8 cellular contexts compared by ENCODE assay signal in the genomic region with DNA sequence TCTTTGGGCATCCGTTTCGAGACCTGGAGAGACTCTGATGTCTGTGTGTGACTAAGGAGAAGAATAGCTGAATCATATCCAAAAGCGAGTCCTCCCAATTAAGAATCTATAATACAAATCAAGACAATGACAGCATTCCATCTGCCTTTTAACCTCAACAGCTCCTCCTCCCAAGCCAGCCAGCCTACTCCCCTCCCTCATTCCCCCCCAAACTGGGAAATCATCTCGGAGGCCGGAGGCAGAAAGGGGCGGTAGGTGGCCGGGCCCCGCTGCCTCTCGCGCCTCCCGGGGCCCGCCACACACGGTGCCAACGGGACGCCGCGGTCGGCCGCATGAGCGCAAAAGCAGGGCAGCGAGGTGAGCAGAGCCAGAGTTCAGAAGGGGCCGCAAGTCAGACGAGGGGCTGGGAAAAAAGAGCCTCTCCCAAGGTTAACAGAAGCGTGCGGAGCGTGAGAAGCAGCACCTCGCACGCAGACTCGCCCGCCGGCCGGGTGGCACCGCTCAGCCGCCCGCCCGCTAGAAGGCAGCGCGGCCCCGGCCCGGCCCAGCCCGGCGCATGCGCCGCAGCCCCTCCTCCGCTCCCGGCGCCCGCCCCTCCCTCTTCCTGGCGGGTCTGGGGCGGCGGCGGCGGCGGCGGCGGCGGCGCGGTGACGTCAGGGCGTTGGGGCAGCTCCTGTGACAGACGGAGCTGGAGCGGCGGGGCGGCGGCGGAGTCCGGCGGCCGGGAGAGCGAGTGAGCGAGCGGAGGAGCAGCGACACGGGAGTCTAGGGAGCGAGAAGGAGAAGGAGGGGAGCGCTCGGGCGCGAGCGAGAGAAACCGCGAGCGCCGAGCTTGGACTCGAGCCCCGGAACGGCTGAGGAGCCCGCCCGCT. TPM values are rescaled to one million over a fixed set of nuclear protein-coding genes. Genes with fewer than 3 reads are reported as not detected.
A peak's percentile ranks its signal among the peaks of the same experiment; 100 is the strongest.
DNase-seq lines count a peak whose midpoint lies in the region; ATAC-seq, FAIRE-seq and TF ChIP-seq lines count a peak whose summit lies in the region.

A gene (plus strand): TSS at position 681 of the 872 bp plus-strand sequence. CDS start 44,635 bp downstream, outside the sequence.

- peak within 1 kb of the TSS; percentile 90 for H3K56ac ChIP-seq in H1 (replicated peaks; ENCODE audit: insufficient read length, low read depth, low read length)
- H3K56ac ChIP-seq in mesendoderm (ENCODE audit: low read length): peak within 1 kb of the TSS; percentile 96

- H3K36me3 ChIP-seq in CD8-positive, alpha-beta T cell (ENCODE audit: insufficient read depth, low read length): no peaks in the 10 kb centered on the region
- H3K36me3 ChIP-seq in H1 (ENCODE audit: control insufficient read depth in 2 of 4, insufficient read depth in 4 of 4, low read length in 3 of 4): no peaks in the 10 kb centered on the region
- H3K36me3 ChIP-seq in mesendoderm (ENCODE audit: control insufficient read depth, insufficient read depth, low read length): no peaks in the 10 kb centered on the region

- peak; percentile 90 to 98 (median 93) for DNase-seq in CD8-positive, alpha-beta T cell
- DNase-seq in HL-60 (ENCODE audit: low read depth in 1 of 2, low spot score in 1 of 2): peak; percentile 43 to 78
- peak; percentile 88 for DNase-seq in NOMO-1 treated with DMSO at 0.1 percent for 48 hours (lab: John Stamatoyannopoulos, UW; ENCODE audit: unreplicated experiment)
- DNase-seq in activated CD8-positive, alpha-beta memory T cell treated with anti-CD3 and anti-CD28 coated beads for 48 hours (ENCODE audit: low read depth in 2 of 3, low spot score in 2 of 3): peak; percentile 84 to 95 (median 85)
- DNase-seq in H1 (ENCODE audit: low read depth in 1 of 2, low spot score in 2 of 2): peak; percentile 51 to 96
- peak; percentile 96 for DNase-seq in mesendoderm
- peak; percentile 81 for DNase-seq in stimulated activated CD8-positive, alpha-beta memory T cell treated with anti-CD3 and anti-CD28 coated beads, Interleukin-15, amount 100 ng/mL, for 1 hour (ENCODE audit: low read depth)

- intact Hi-C loops in CD8-positive, alpha-beta T cell (cut with DNase I, micrococcal nuclease): loop anchor here (1.0 to 5.0 kb wide), 7 partner anchors 39 to 1774 kb away; a partner anchor contains a TSS

- H4K20me1 ChIP-seq in H1 (replicated peaks in 1 of 2; ENCODE audit: control insufficient read depth in 1 of 2, insufficient read depth in 2 of 2, low read length in 2 of 2): peaks cover 2 to 3% of the 10 kb centered on the region in 2 experiments

- H4K91ac ChIP-seq in H1 (replicated peaks; ENCODE audit: insufficient read length, low read length): peak within 1 kb of the TSS; percentile 82

- H3K9me3 Mint-ChIP-seq in CD8-positive, alpha-beta T cell: no peaks in the 10 kb centered on the region

- H3K4me3 ChIP-seq in CD8-positive, alpha-beta T cell (ENCODE audit: low read depth, low read length): peak within 1 kb of the TSS; percentile 96
- H3K4me3 ChIP-seq in HL-60 (replicated peaks; ENCODE audit: insufficient read depth, low read length) (peak within 1 kb of the TSS; percentile 69), H1 (ENCODE audit: extremely low read depth in 1 of 4, insufficient read depth in 2 of 4, low read depth in 3 of 4, low read length in 4 of 4) (peak within 1 kb of the TSS; percentile 75 to 92 (median 88)), mesendoderm (ENCODE audit: low read length) (peak within 1 kb of the TSS; percentile 77)

- H3K14ac ChIP-seq in H1 (ENCODE audit: insufficient read length): no peak within 1 kb of the TSS

- peaks cover 25% of the 10 kb centered on the region for H3K4me1 ChIP-seq in CD8-positive, alpha-beta T cell (ENCODE audit: insufficient read depth, low read length)
- H3K4me1 ChIP-seq in H1 (replicated peaks in 1 of 4; ENCODE audit: control insufficient read depth in 3 of 4, insufficient read depth in 4 of 4, low read length in 3 of 4): no peaks in the 10 kb centered on the region; a peak in 1 of 7 replicates
- H3K4me1 ChIP-seq in mesendoderm (ENCODE audit: control insufficient read depth, low read depth, low read length): no peaks in the 10 kb centered on the region

- H3K79me1 ChIP-seq in H1 (ENCODE audit: low read depth, low read length) (0 out of 2 replicates have a peak, but pooled peaks cover 2% of the 10 kb centered on the region), mesendoderm (ENCODE audit: low read length) (no peaks in the 10 kb centered on the region)

- H3K4me2 ChIP-seq in H1 (ENCODE audit: insufficient read depth in 1 of 2, low read depth in 2 of 2, low read length in 2 of 2): peak within 1 kb of the TSS; percentile 89 to 91
- peak within 1 kb of the TSS; percentile 57 for H3K4me2 ChIP-seq in mesendoderm (ENCODE audit: low read length)

- H3K23me2 ChIP-seq in H1 (ENCODE audit: low read depth, low read length): peaks cover 7% of the 10 kb centered on the region; the same call in 1 of the 2 replicates

- H2BK120ac ChIP-seq in H1 (replicated peaks; ENCODE audit: low read depth, low read length) (no peak within 1 kb of the TSS), mesendoderm (ENCODE audit: low read depth, low read length) (peak within 1 kb of the TSS; percentile 46)

- TF ChIP-seq RAD21 in H1 (IDR thresholded peaks at IDR 0.05 in 1 of 2, conservative IDR thresholded peaks at IDR 0.05 in 1 of 2; ENCODE audit: low read depth in 2 of 2, low read length in 2 of 2): 0 out of 4 replicates have a peak, but pooled peaks of 1 of the 2 experiments have one; percentile 6

- peak within 1 kb of the TSS; percentile 75 for H3K4ac ChIP-seq in H1 (replicated peaks; ENCODE audit: insufficient read length, low read depth, low read length)
- peak within 1 kb of the TSS; percentile 100 for H3K4ac ChIP-seq in mesendoderm (ENCODE audit: low read depth, low read length)

- H3K9me3 ChIP-seq in CD8-positive, alpha-beta T cell (ENCODE audit: low read length): no peaks in the 10 kb centered on the region
- H3K9me3 ChIP-seq in H1 (ENCODE audit: insufficient read depth in 2 of 2, low read depth in 1 of 2, low read length in 1 of 2): no peaks in the 10 kb centered on the region

- CTCF ChIA-PET in CD8-positive, alpha-beta T cell (lab: Charles Lee): interaction anchor here (0.6 to 1.0 kb wide), 2 partner anchors 76 to 82 kb away, joined by 3 to 4 read pairs; no protein-coding TSS in a partner anchor
- CTCF ChIA-PET in H1 (lab: Charles Lee; ENCODE audit: partially characterized antibody): interaction anchor here (0.6 to 1.3 kb wide), 5 partner anchors 10 to 157 kb away, joined by 3 read pairs; no protein-coding TSS in a partner anchor

- H2BK5ac ChIP-seq in H1 (ENCODE audit: low read depth, low read length) (peak within 1 kb of the TSS; percentile 91), mesendoderm (ENCODE audit: low read length) (peak within 1 kb of the TSS; percentile 65)

- TF ChIP-seq POLR2A in H1 (IDR thresholded peaks at IDR 0.05; ENCODE audit: control extremely low read depth in 1 of 2, low read depth in 2 of 2, low read length in 2 of 2): peak; percentile 55 to 83

- H4K8ac ChIP-seq in H1 (ENCODE audit: extremely low read depth, insufficient read depth, low read length) (peak within 1 kb of the TSS; percentile 92), mesendoderm (ENCODE audit: low read depth, low read length) (no peak within 1 kb of the TSS)

- H3K18ac ChIP-seq in H1 (ENCODE audit: extremely low read depth, low read length) (peak within 1 kb of the TSS; percentile 90), mesendoderm (ENCODE audit: low read length) (peak within 1 kb of the TSS; percentile 99)

- TF ChIP-seq EP300 in H1 (IDR thresholded peaks at IDR 0.05; ENCODE audit: borderline replicate concordance in 1 of 2, low read depth in 2 of 2, low read length in 2 of 2): 0 out of 3 replicates have a peak, but pooled peaks of 1 of the 2 experiments have one; percentile 34

- H3K27me3 ChIP-seq in CD8-positive, alpha-beta T cell (ENCODE audit: insufficient read depth, low read length): no peaks in the 10 kb centered on the region
- H3K27me3 ChIP-seq in HL-60 (ENCODE audit: insufficient read depth, poor library complexity, severe bottlenecking) (no peaks in the 10 kb centered on the region), H1 (replicated peaks in 1 of 4; ENCODE audit: control insufficient read depth in 3 of 4, extremely low read depth in 1 of 4, insufficient read depth in 3 of 4, low read length in 3 of 4) (no peaks in the 10 kb centered on the region), mesendoderm (ENCODE audit: insufficient read depth, low read length, poor library complexity) (no peaks in the 10 kb centered on the region)

- peak within 1 kb of the TSS; percentile 67 to 89 (median 80) for H3K9ac ChIP-seq in H1 (replicated peaks in 1 of 4; ENCODE audit: extremely low read depth in 1 of 4, low read depth in 3 of 4, low read length in 3 of 4)
- peak within 1 kb of the TSS; percentile 86 for H3K9ac ChIP-seq in mesendoderm (ENCODE audit: low read length)

- H3K36me3 Mint-ChIP-seq in CD8-positive, alpha-beta T cell: peaks cover 3% of the 10 kb centered on the region

- no peak within 1 kb of the TSS for H2BK20ac ChIP-seq in H1 (ENCODE audit: low read length)

- 0 out of 2 replicates have a peak within 1 kb of the TSS, but pooled peaks have one; percentile 36 for H2AFZ ChIP-seq in H1 (ENCODE audit: low read length)

- H3K27ac Mint-ChIP-seq in CD8-positive, alpha-beta T cell: peak within 1 kb of the TSS; percentile 95

- 4% methylated on average over 40 of the region's 90 CpGs; no CpG with 5 or more reads in 1 of the 2 experiments for WGBS in H1 (ENCODE audit: extremely low coverage in 1 of 2, insufficient coverage in 1 of 2, insufficient read length in 1 of 2, insufficient replicate concordance in 2 of 2, low coverage in 1 of 2, low lambda C conversion rate in 2 of 2, missing lambda C conversion rate in 1 of 2), 2 experiments
- no CpG with 5 or more reads among the region's 90 CpGs for WGBS in mesendoderm (ENCODE audit: extremely low coverage, insufficient coverage, low lambda C conversion rate)

- POLR2A ChIA-PET in CD8-positive, alpha-beta T cell (lab: Charles Lee): interaction anchor here (0.6 to 2.6 kb wide), 4 partner anchors 25 to 192 kb away, joined by 3 to 10 read pairs (median 4); a partner anchor contains a TSS
- POLR2A ChIA-PET in H1 (lab: Charles Lee; ENCODE audit: partially characterized antibody): interaction anchor here (0.6 to 1.7 kb wide), 9 partner anchors 9 to 962 kb away, joined by 3 to 10 read pairs (median 4); no protein-coding TSS in a partner anchor

- no peak for FAIRE-seq in H1 (lab: Jason Lieb, UNC)

- peak within 1 kb of the TSS; percentile 87 for H3K4me3 Mint-ChIP-seq in CD8-positive, alpha-beta T cell

- H3K27me3 Mint-ChIP-seq in CD8-positive, alpha-beta T cell (ENCODE audit: low read depth): no peaks in the 10 kb centered on the region

- TF ChIP-seq CTCF in CD8-positive, alpha-beta T cell (IDR thresholded peaks at IDR 0.05): no peak
- TF ChIP-seq CTCF in HL-60 (IDR thresholded peaks at IDR 0.05; ENCODE audit: insufficient read depth, low read length) (no peak), H1 (IDR thresholded peaks at IDR 0.05; ENCODE audit: control extremely low read depth in 1 of 3, insufficient read depth in 1 of 3, low read depth in 1 of 3, low read length in 3 of 3) (no peak)

- H3K27ac ChIP-seq in CD8-positive, alpha-beta T cell (ENCODE audit: low read depth, low read length): peak within 1 kb of the TSS; percentile 86
- H3K27ac ChIP-seq in HL-60 (replicated peaks) (peak within 1 kb of the TSS; percentile 89), H1 (ENCODE audit: low read depth, low read length) (peak within 1 kb of the TSS; percentile 86), mesendoderm (ENCODE audit: low read depth, low read length) (peak within 1 kb of the TSS; percentile 99)

- H4K5ac ChIP-seq in H1 (ENCODE audit: insufficient read length, low read depth, low read length) (peak within 1 kb of the TSS; percentile 99), mesendoderm (ENCODE audit: low read length) (no peak within 1 kb of the TSS)

- peak; percentile 76 for ATAC-seq in CD8-positive, alpha-beta T cell
- peak; percentile 75 for ATAC-seq in GM19455 (IDR thresholded peaks at IDR 0.05; ENCODE audit: unreplicated experiment)

- peaks cover 33% of the 10 kb centered on the region for H3K4me1 Mint-ChIP-seq in CD8-positive, alpha-beta T cell (ENCODE audit: low read depth)

- no peak within 1 kb of the TSS for H2AK5ac ChIP-seq in H1 (ENCODE audit: low read depth, low read length)
- H2AK5ac ChIP-seq in mesendoderm (ENCODE audit: low read length): no peak within 1 kb of the TSS

- no peak within 1 kb of the TSS for H3K23ac ChIP-seq in H1 (ENCODE audit: insufficient read length)
- peak within 1 kb of the TSS; percentile 80 for H3K23ac ChIP-seq in mesendoderm (ENCODE audit: low read length)

- no peak within 1 kb of the TSS for H2BK15ac ChIP-seq in H1 (ENCODE audit: low read length)
- peak within 1 kb of the TSS; percentile 38 for H2BK15ac ChIP-seq in mesendoderm (replicated peaks; ENCODE audit: low read depth)

- H3K79me2 ChIP-seq in H1 (ENCODE audit: control insufficient read depth in 1 of 2, insufficient read depth in 2 of 2, low read length in 2 of 2) (peaks cover 31 to 41% of the 10 kb centered on the region in 2 experiments), mesendoderm (ENCODE audit: control insufficient read depth, insufficient read depth, low read length) (peaks cover 36% of the 10 kb centered on the region)

- no peak within 1 kb of the TSS for H2BK12ac ChIP-seq in H1 (ENCODE audit: low read depth, low read length)

RNA-seq across cellular contexts. Expression of the gene that starts here (rescaled TPM):
- 100 to 1,000 TPM; 139 to 157 TPM for total RNA-seq in CD8-positive, alpha-beta T cell
- 137 and 152 TPM in 2 replicates for total RNA-seq in H1 (2021; fragmentation: NEBNext Ultra II Directional; extraction: Animal tissue kit (Norgen Biotek cat#: 25700))
- polyA plus RNA-seq in H1 (2011; rRNA removed): 29.6 and 42.0 TPM in 2 replicates
- polyA plus RNA-seq in H1 (2011; cell fraction: cytosol; rRNA removed): 50.9 TPM
- 24.4 TPM for polyA plus RNA-seq in H1 (2011; cell fraction: nucleus; rRNA removed)
- 83.0 to 115 TPM (median 102 TPM) in 4 replicates for polyA plus RNA-seq in H1 (2012, experiment 1 of 2)
- 24.5 TPM for polyA plus RNA-seq in H1 (2012, experiment 2 of 2)
- polyA plus RNA-seq in H1 (2013, experiment 1 of 2): 39.2 TPM
- polyA plus RNA-seq in H1 (2013, experiment 2 of 2): 40.5 TPM
- 93.9 and 106 TPM in 2 replicates for polyA minus RNA-seq in H1 (2011; rRNA and poly(A)+ RNA removed)
- polyA minus RNA-seq in H1 (2011; cell fraction: cytosol; rRNA and poly(A)+ RNA removed): 50.8 TPM
- polyA minus RNA-seq in H1 (2011; cell fraction: nucleus; rRNA and poly(A)+ RNA removed): 44.7 TPM
- polyA plus RNA-seq in mesendoderm (2013, experiment 1 of 2): 66.9 TPM
- polyA plus RNA-seq in mesendoderm (2013, experiment 2 of 2): 65.3 TPM

Comparison
In these comparisons a context has a peak if more than half of its experiments do, and no peak if none do; other contexts are left out.
1. Peak in every context shown above with its lines: DNase-seq, ATAC-seq, H3K4me3 ChIP-seq and H3K27ac ChIP-seq.